In genomic region chr12:120254809-120255208, GRCh38 we compare ENCODE assay signal across 11 cellular contexts. TPM values are rescaled to one million over a fixed set of nuclear protein-coding genes. Genes with fewer than 3 reads are reported as not detected.
DNase-seq lines count a peak whose midpoint lies in the region; ATAC-seq and TF ChIP-seq lines count a peak whose summit lies in the region.
"Had no signal": no experiment of that assay in that cellular context is flagged by ENCODE, and none has a peak within 500 bp of the region (broad histone marks: within the 10 kb centered on the region; RNA-seq: fewer than 3 reads in every experiment).

No MANE protein-coding gene starts in this region.

- no peak overlapping the region for H3K9ac ChIP-seq in liver (ENCODE audit: low read depth in 1 of 2, low read length in 2 of 2)

- H3K27me3 ChIP-seq in liver (ENCODE audit: control insufficient read depth in 4 of 4, insufficient read depth in 4 of 4, low read length in 3 of 4) = no peaks in the 10 kb centered on the region
- no peaks in the 10 kb centered on the region for H3K27me3 ChIP-seq in suprapubic skin

- H3K4me3 Mint-ChIP-seq in activated T-cell treated with anti-CD3 and anti-CD28 coated beads, Interleukin-2, amount 50 U/mL, for 24 hours = no peak overlapping the region
- no peak overlapping the region for H3K4me3 Mint-ChIP-seq in activated naive CD8-positive, alpha-beta T cell treated with anti-CD3 and anti-CD28 coated beads, Interleukin-2, amount 50 U/mL, for 24 hours

- H3K36me3 ChIP-seq in liver (ENCODE audit: control insufficient read depth in 4 of 4, insufficient read depth in 3 of 4, low read depth in 1 of 4, low read length in 3 of 4) (peaks cover 0 to 4% (median 2%) of the 10 kb centered on the region in 4 donors), suprapubic skin (peaks cover 10% of the 10 kb centered on the region)

- peak overlapping the region; percentile 56 for H3K27ac Mint-ChIP-seq in activated T-cell treated with anti-CD3 and anti-CD28 coated beads, Interleukin-2, amount 50 U/mL, for 24 hours
- H3K27ac Mint-ChIP-seq in activated naive CD8-positive, alpha-beta T cell treated with anti-CD3 and anti-CD28 coated beads, Interleukin-2, amount 50 U/mL, for 24 hours = peak overlapping the region; percentile 46

- ATAC-seq in activated naive CD8-positive, alpha-beta T cell treated with anti-CD3 and anti-CD28 coated beads, Interleukin-2, amount 50 U/mL, for 24 hours = no peak
- ATAC-seq in HG02870 (IDR thresholded peaks at IDR 0.05; ENCODE audit: unreplicated experiment) = no peak

- TF ChIP-seq RAD21 in liver (IDR thresholded peaks at IDR 0.05) = peak; percentile 7 to 21

- peaks cover 0 to 8% (median 3%) of the 10 kb centered on the region in 4 donors for H3K4me1 ChIP-seq in liver (ENCODE audit: control insufficient read depth in 4 of 4, insufficient read depth in 4 of 4, low read length in 3 of 4)
- peaks cover 96% of the 10 kb centered on the region for H3K4me1 ChIP-seq in suprapubic skin

- H3K9me3 Mint-ChIP-seq in activated T-cell treated with anti-CD3 and anti-CD28 coated beads, Interleukin-2, amount 50 U/mL, for 24 hours = no peaks in the 10 kb centered on the region
- H3K9me3 Mint-ChIP-seq in activated naive CD8-positive, alpha-beta T cell treated with anti-CD3 and anti-CD28 coated beads, Interleukin-2, amount 50 U/mL, for 24 hours = no peaks in the 10 kb centered on the region

- no peak for TF ChIP-seq EP300 in suprapubic skin (IDR thresholded peaks at IDR 0.05)

- no peaks in the 10 kb centered on the region for H3K27me3 Mint-ChIP-seq in activated T-cell treated with anti-CD3 and anti-CD28 coated beads, Interleukin-2, amount 50 U/mL, for 24 hours
- no peaks in the 10 kb centered on the region for H3K27me3 Mint-ChIP-seq in activated naive CD8-positive, alpha-beta T cell treated with anti-CD3 and anti-CD28 coated beads, Interleukin-2, amount 50 U/mL, for 24 hours

- WGBS in liver = 86% methylated on average over 7 of the region's 7 CpGs
- WGBS in suprapubic skin = 81% methylated on average over 7 of the region's 7 CpGs

- no peak for TF ChIP-seq POLR2A in suprapubic skin (IDR thresholded peaks at IDR 0.05)

- peak overlapping the region in 1 of 2 donors; percentile 42 for H3K27ac ChIP-seq in liver (ENCODE audit: low read depth in 1 of 2, low read length in 2 of 2)
- H3K27ac ChIP-seq in suprapubic skin = peak overlapping the region; percentile 78

- TF ChIP-seq CTCF in liver (IDR thresholded peaks at IDR 0.05; ENCODE audit: low read depth, low read length, missing input control) = no peak
- no peak for TF ChIP-seq CTCF in suprapubic skin (IDR thresholded peaks at IDR 0.05)

- H3K4me3 ChIP-seq in liver (ENCODE audit: low read depth in 1 of 3, low read length in 3 of 3) (no peak overlapping the region), suprapubic skin (no peak overlapping the region)

- H3K4me1 Mint-ChIP-seq in activated T-cell treated with anti-CD3 and anti-CD28 coated beads, Interleukin-2, amount 50 U/mL, for 24 hours (ENCODE audit: low read depth) = peaks cover 82% of the 10 kb centered on the region
- peaks cover 78% of the 10 kb centered on the region for H3K4me1 Mint-ChIP-seq in activated naive CD8-positive, alpha-beta T cell treated with anti-CD3 and anti-CD28 coated beads, Interleukin-2, amount 50 U/mL, for 24 hours

- H3K36me3 Mint-ChIP-seq in activated T-cell treated with anti-CD3 and anti-CD28 coated beads, Interleukin-2, amount 50 U/mL, for 24 hours (ENCODE audit: low read depth) = peaks cover 20% of the 10 kb centered on the region
- H3K36me3 Mint-ChIP-seq in activated naive CD8-positive, alpha-beta T cell treated with anti-CD3 and anti-CD28 coated beads, Interleukin-2, amount 50 U/mL, for 24 hours (ENCODE audit: low read depth) = peaks cover 10% of the 10 kb centered on the region

- H3K9me3 ChIP-seq in liver (ENCODE audit: control insufficient read depth in 4 of 4, low read length in 3 of 4) = no peaks in the 10 kb centered on the region
- no peaks in the 10 kb centered on the region for H3K9me3 ChIP-seq in suprapubic skin

- no peak for DNase-seq in activated T-cell treated with anti-CD3 and anti-CD28 coated beads, Interleukin-2, amount 50 U/mL, for 24 hours
- DNase-seq in activated T-cell treated with anti-CD3 and anti-CD28 coated beads, Interleukin-2, amount 50 U/mL, for 48 hours = no peak
- no peak for DNase-seq in activated naive CD8-positive, alpha-beta T cell treated with anti-CD3 and anti-CD28 coated beads, Interleukin-2, amount 50 U/mL, for 24 hours
- no peak for DNase-seq in suprapubic skin (ENCODE audit: low spot score in 2 of 2)
- DNase-seq in OCI-M1 (lab: John Stamatoyannopoulos, UW) = no peak
- no peak for DNase-seq in nucleus accumbens (lab: John Stamatoyannopoulos, UW)
- DNase-seq: NCI-H146; stimulated activated CD4-positive, alpha-beta T cell treated with anti-CD3 and anti-CD28 coated beads, Interleukin-1b, Interleukin-23, amount 100 ng/mL, for 48 hours had no signal

TF ChIP-seq in liver, 16 proteins besides CTCF, POLR2A, EP300 and RAD21:
- TF ChIP-seq NR2F2 (IDR thresholded peaks at IDR 0.05) (peak; percentile 78), FOXA1 (IDR thresholded peaks at IDR 0.05) (no peak)

RNA-seq across cellular contexts. Expression of gene PXN, which starts 10.7 kb away (rescaled TPM):
- total RNA-seq in liver (10 to 100 TPM in 1 of 2 donors, 1 to 10 TPM in 1; 6.0 to 13.1 TPM), suprapubic skin (10 to 100 TPM; 37.2 to 63.7 (median 51.6) TPM)
- 10 to 100 TPM; 12.0 to 12.6 TPM for polyA plus RNA-seq in liver

RNA-seq across cellular contexts. Expression of gene RNU4-2, which starts 36.9 kb away (rescaled TPM):
- total RNA-seq in liver (under 1 TPM; under 0.01 TPM), suprapubic skin (under 1 TPM; under 0.01 TPM)
- polyA plus RNA-seq in liver = 10 to 100 TPM in 1 of 2 donors, not detected in 1; 82.7 TPM
- polyA plus RNA-seq: thymus had no signal

RNA-seq across cellular contexts. Expression of gene RNU4-1, which starts 38.2 kb away (rescaled TPM):
- under 1 TPM; under 0.01 TPM for total RNA-seq in liver
- 10 to 100 TPM in 1 of 2 donors, not detected in 1; 26.0 TPM for polyA plus RNA-seq in liver
- total RNA-seq in suprapubic skin = not detected
- polyA plus RNA-seq: thymus had no signal

RNA-seq across cellular contexts. Expression of gene SIRT4, which starts 47.3 kb away (rescaled TPM):
- total RNA-seq in liver (1 to 10 TPM; 1.6 to 2.3 TPM), suprapubic skin (1 to 10 TPM; 1.8 to 4.4 (median 3.6) TPM)
- polyA plus RNA-seq in liver = 1 to 10 TPM; 1.6 to 4.2 TPM

RNA-seq across cellular contexts. Expression of gene RPLP0, which starts 53.9 kb away (rescaled TPM):
- total RNA-seq in liver = 1,000 to 10,000 TPM; 1,321 to 1,770 TPM
- 1,000 to 10,000 TPM in 1 of 2 donors, 100 to 1,000 TPM in 1; 472 to 1,306 TPM for polyA plus RNA-seq in liver
- total RNA-seq in suprapubic skin = 1,000 to 10,000 TPM; 1,993 to 4,861 (median 3,987) TPM
